1 cellular context compared by ENCODE assay signal in genomic region chr17:75941442-75941819, GRCh38.
TF ChIP-seq lines count a peak whose summit lies in the region.

No MANE protein-coding gene starts in this region.

TF ChIP-seq in H1, 55 proteins besides CTCF, POLR2A, EP300 and RAD21:
- no peak for TF ChIP-seq CHD1 (IDR thresholded peaks at IDR 0.05; ENCODE audit: low read depth, low read length)
- no peak for TF ChIP-seq MAFK (IDR thresholded peaks at IDR 0.05; ENCODE audit: low read depth, low read length)
- no peak for TF ChIP-seq ATF3 (IDR thresholded peaks at IDR 0.05; ENCODE audit: insufficient read depth, low read depth, low read length)
- TF ChIP-seq SIX5 (IDR thresholded peaks at IDR 0.05; ENCODE audit: low read depth, low read length): no peak
- TF ChIP-seq SAP30 (IDR thresholded peaks at IDR 0.05; ENCODE audit: insufficient read depth, insufficient replicate concordance, low read length): no peak
- no peak for TF ChIP-seq KDM5A (IDR thresholded peaks at IDR 0.05; ENCODE audit: low read length)
- no peak for TF ChIP-seq YY1 (IDR thresholded peaks at IDR 0.05; ENCODE audit: low read depth, low read length)
- no peak for TF ChIP-seq RBBP5 (IDR thresholded peaks at IDR 0.05; ENCODE audit: borderline replicate concordance, low read depth, low read length)
- no peak for TF ChIP-seq ASH2L (IDR thresholded peaks at IDR 0.05; ENCODE audit: low read length)
- TF ChIP-seq TAF7 (optimal IDR thresholded peaks at IDR 0.05; ENCODE audit: borderline replicate concordance, low read depth, low read length): no peak
- no peak for TF ChIP-seq KDM4A (IDR thresholded peaks at IDR 0.05; ENCODE audit: low read depth, low read length, severe bottlenecking)
- TF ChIP-seq USF2 (IDR thresholded peaks at IDR 0.05; ENCODE audit: low read length): no peak
- TF ChIP-seq NANOG (IDR thresholded peaks at IDR 0.05; ENCODE audit: insufficient read depth, low read depth, low read length, poor library complexity, severe bottlenecking): no peak
- no peak for TF ChIP-seq GABPA (IDR thresholded peaks at IDR 0.05; ENCODE audit: borderline replicate concordance, insufficient read depth, low read length)
